In genomic region chr6:47009583-47009982, GRCh38 we compare ENCODE assay signal across 22 cellular contexts. TPM values are rescaled to one million over a fixed set of nuclear protein-coding genes. Genes with fewer than 3 reads are reported as not detected.
A peak's percentile ranks its signal among the peaks of the same experiment; 100 is the strongest.
DNase-seq lines count a peak whose midpoint lies in the region; ATAC-seq, FAIRE-seq and TF ChIP-seq lines count a peak whose summit lies in the region.
"Had no signal": no experiment of that assay in that cellular context is flagged by ENCODE, and none has a peak within 500 bp of the region (broad histone marks: within the 10 kb centered on the region; RNA-seq: fewer than 3 reads in every experiment).

No MANE protein-coding gene starts in this region.

- no peak overlapping the region for H3K9ac ChIP-seq in endodermal cell (ENCODE audit: extremely low read depth, low read length, poor library complexity, severe bottlenecking)

- no peaks in the 10 kb centered on the region for H3K36me3 Mint-ChIP-seq in endodermal cell (ENCODE audit: low read depth)
- H3K36me3 Mint-ChIP-seq: activated naive CD8-positive, alpha-beta T cell treated with anti-CD3 and anti-CD28 coated beads for 36 hours had no signal

- H3K27ac Mint-ChIP-seq in endodermal cell = no peak overlapping the region
- H3K27ac Mint-ChIP-seq: activated naive CD8-positive, alpha-beta T cell treated with anti-CD3 and anti-CD28 coated beads for 36 hours; dendritic cell treated with granulocyte-macrophage colony-stimulating factor and Interleukin-4, amounts not matched to agents 40 ng/mL and 50 ng/mL, for 4 days had no signal

- CTCF ChIA-PET in A673 (lab: Charles Lee) = no interaction called here

- no peak overlapping the region for H3K27ac ChIP-seq in A673 (ENCODE audit: low read depth, low read length, poor library complexity, severe bottlenecking)
- no peak overlapping the region for H3K27ac ChIP-seq in endodermal cell (ENCODE audit: low read depth, low read length)
- no peak overlapping the region for H3K27ac ChIP-seq in tibial artery
- H3K27ac ChIP-seq: body of pancreas, gastroesophageal sphincter, left lung, ovary, SJSA1 had no signal

- peak; percentile 46 for TF ChIP-seq CTCF in A673 (conservative IDR thresholded peaks at IDR 0.05; ENCODE audit: low read depth, low read length)
- TF ChIP-seq CTCF in D721Med (IDR thresholded peaks at IDR 0.05; ENCODE audit: insufficient read depth, missing control alignments) = peak; percentile 22
- peak; percentile 49 for TF ChIP-seq CTCF in endodermal cell (conservative IDR thresholded peaks at IDR 0.05)
- TF ChIP-seq CTCF in tibial artery (IDR thresholded peaks at IDR 0.05) = no peak

- H3K4me3 ChIP-seq in A673 (ENCODE audit: low read depth, low read length, poor library complexity, severe bottlenecking) (no peak overlapping the region), endodermal cell (ENCODE audit: low read length) (no peak overlapping the region), tibial artery (no peak overlapping the region)
- H3K4me3 ChIP-seq: body of pancreas, gastroesophageal sphincter, GM12878, left lung, ovary, SJSA1 had no signal

- H3K27me3 ChIP-seq in A673 (replicated peaks; ENCODE audit: insufficient read depth, low read depth, low read length, poor library complexity) (peaks cover 57% of the 10 kb centered on the region), endodermal cell (ENCODE audit: control insufficient read depth, insufficient read depth, low read length, poor library complexity, severe bottlenecking) (no peaks in the 10 kb centered on the region), tibial artery (no peaks in the 10 kb centered on the region)
- H3K27me3 ChIP-seq: body of pancreas, gastroesophageal sphincter, left lung, ovary, SJSA1 had no signal

- H3K9me3 ChIP-seq in A673 (ENCODE audit: low read depth, low read length, poor library complexity, severe bottlenecking) (no peaks in the 10 kb centered on the region), endodermal cell (ENCODE audit: control insufficient read depth, low read length) (no peaks in the 10 kb centered on the region), tibial artery (no peaks in the 10 kb centered on the region)
- H3K9me3 ChIP-seq: body of pancreas, gastroesophageal sphincter, left lung, ovary, SJSA1 had no signal

- intact Hi-C loops in A673 (cut with micrococcal nuclease; ENCODE audit: unreplicated experiment) (no loop called here), tibial artery (cut with DNase I; ENCODE audit: low total_unique reads) (no loop called here)

- ATAC-seq in HG03342 (IDR thresholded peaks at IDR 0.05; ENCODE audit: unreplicated experiment) (no peak), GM18909 (IDR thresholded peaks at IDR 0.05; ENCODE audit: poor library complexity, unreplicated experiment) (no peak)
- ATAC-seq: body of pancreas, gastroesophageal sphincter, GM12878, left lung had no signal

- no peaks in the 10 kb centered on the region for H3K27me3 Mint-ChIP-seq in endodermal cell (ENCODE audit: insufficient read depth)
- H3K27me3 Mint-ChIP-seq: dendritic cell treated with granulocyte-macrophage colony-stimulating factor and Interleukin-4, amounts not matched to agents 40 ng/mL and 50 ng/mL, for 4 days had no signal

- H3K4me1 Mint-ChIP-seq in endodermal cell = peaks cover 6% of the 10 kb centered on the region

- H3K9me3 Mint-ChIP-seq in endodermal cell = no peaks in the 10 kb centered on the region
- H3K9me3 Mint-ChIP-seq: activated naive CD8-positive, alpha-beta T cell treated with anti-CD3 and anti-CD28 coated beads for 36 hours had no signal

- H3K36me3 ChIP-seq in A673 (ENCODE audit: insufficient read depth, low read length, poor library complexity, severe bottlenecking) = no peaks in the 10 kb centered on the region
- H3K36me3 ChIP-seq in endodermal cell (ENCODE audit: control insufficient read depth, insufficient read depth, low read length) = no peaks in the 10 kb centered on the region
- H3K36me3 ChIP-seq in tibial artery = no peaks in the 10 kb centered on the region
- H3K36me3 ChIP-seq: gastroesophageal sphincter, left lung, ovary, SJSA1 had no signal

- 86 to 88% methylated on average over 6 to 7 of the region's 7 CpGs for WGBS in endodermal cell (ENCODE audit: insufficient coverage in 1 of 2, insufficient read length in 1 of 2), 2 experiments

- no TSS peak for BruUV-seq in A673 (replicated peaks; lab: Mats Ljungman, UMichigan)

- no peak for DNase-seq in A673 (ENCODE audit: low spot score)
- no peak for DNase-seq in D721Med (ENCODE audit: insufficient read length, low spot score)
- peak; percentile 15 for DNase-seq in OCI-M1 (lab: John Stamatoyannopoulos, UW)
- DNase-seq in endodermal cell = no peak
- no peak for DNase-seq in tibial artery
- no peak for DNase-seq in mesenteric fat pad (ENCODE audit: low spot score)
- DNase-seq: activated CD4-positive, alpha-beta T cell treated with anti-CD3 and anti-CD28 coated beads for 1 hour; activated naive CD8-positive, alpha-beta T cell treated with anti-CD3 and anti-CD28 coated beads for 36 hours; AML-193; body of pancreas; GF-D8; left lung; NCI-H1694 treated with DMSO at 0.1 percent for 48 hours; NCI-H446; ovary; stimulated activated CD4-positive, alpha-beta T cell treated with anti-CD3 and anti-CD28 coated beads, Interleukin-4, amount 100 ng/mL, for 1 hour had no signal

- H3K4me3 Mint-ChIP-seq in endodermal cell = no peak overlapping the region
- H3K4me3 Mint-ChIP-seq: activated naive CD8-positive, alpha-beta T cell treated with anti-CD3 and anti-CD28 coated beads for 36 hours; dendritic cell treated with granulocyte-macrophage colony-stimulating factor and Interleukin-4, amounts not matched to agents 40 ng/mL and 50 ng/mL, for 4 days had no signal

- H3K4me1 ChIP-seq in A673 (ENCODE audit: insufficient read depth, low read length, poor library complexity, severe bottlenecking) (no peaks in the 10 kb centered on the region), endodermal cell (ENCODE audit: control insufficient read depth, insufficient read depth, low read length) (peaks cover 3% of the 10 kb centered on the region), tibial artery (no peaks in the 10 kb centered on the region)
- H3K4me1 ChIP-seq: body of pancreas, gastroesophageal sphincter, SJSA1 had no signal

- FAIRE-seq in D721Med (lab: Jason Lieb, UNC) = no peak
- FAIRE-seq: GM12878 had no signal

- POLR2A ChIA-PET in A673 (lab: Charles Lee; ENCODE audit: low non-redundant PET) = no interaction called here

RNA-seq across cellular contexts. Expression of gene ADGRF1, which starts 32.5 kb away (rescaled TPM):
- total RNA-seq in A673 (2021) (not detected in 2 replicates), endodermal cell (not detected), mesenteric fat pad (not detected)
- polyA plus RNA-seq in endodermal cell (2013, experiment 1 of 2) = not detected
- not detected for polyA plus RNA-seq in endodermal cell (2013, experiment 2 of 2)
- total RNA-seq: activated naive CD8-positive, alpha-beta T cell treated with anti-CD3 and anti-CD28 coated beads for 36 hours; SJSA1 had no signal
- polyA plus RNA-seq: GM12878, ovary had no signal

Comparison
In these comparisons a context has a peak if more than half of its experiments do, and no peak if none do; other contexts are left out.
1. CTCF ChIP-seq: peak in A673 (single experiment), D721Med (single experiment) and endodermal cell (single experiment); none in tibial artery (0 of 2).